ENCODE assay signal across 15 cellular contexts in genomic region chr7:155584763-155585531, GRCh38. TPM values are rescaled to one million over a fixed set of nuclear protein-coding genes. Genes with fewer than 3 reads are reported as not detected.
DNase-seq lines count a peak whose midpoint lies in the region; ATAC-seq and TF ChIP-seq lines count a peak whose summit lies in the region.
"Had no signal": no experiment of that assay in that cellular context is flagged by ENCODE, and none has a peak within 500 bp of the region (broad histone marks: within the 10 kb centered on the region; RNA-seq: fewer than 3 reads in every experiment).

No MANE protein-coding gene starts in this region.

- DNase-seq in EH (ENCODE audit: low read depth) (peak; percentile 59), NCI-H526 (lab: John Stamatoyannopoulos, UW) (peak; percentile 92 to 97), choroid plexus epithelial cell (ENCODE audit: low read depth) (peak; percentile 50), myocyte (ENCODE audit: low read depth) (peak; percentile 36), T-helper 17 cell (no peak)
- DNase-seq in effector CD8-positive, alpha-beta T cell (lab: John Stamatoyannopoulos, UW): no peak
- DNase-seq: activated B cell treated with CpG ODN at 0.5 μM for 24 hours; CD8-positive, alpha-beta T cell; dermis blood vessel endothelial cell; MG63; occipital lobe; stimulated activated CD4-positive, alpha-beta T cell treated with anti-CD3 and anti-CD28 coated beads, Interleukin-4, amount 100 ng/mL, for 4 hours had no signal

- no peak for TF ChIP-seq CTCF in choroid plexus epithelial cell (conservative IDR thresholded peaks at IDR 0.05; ENCODE audit: low read depth, low read length)

- H3K9me3 ChIP-seq in T-helper 17 cell (ENCODE audit: control insufficient read depth, low read length, poor library complexity, severe bottlenecking): no peaks in the 10 kb centered on the region
- H3K9me3 ChIP-seq: MG63 had no signal

- no peak overlapping the region for H3K27ac Mint-ChIP-seq in T-helper 17 cell
- H3K27ac Mint-ChIP-seq: activated B cell treated with CpG ODN at 0.5 μM for 24 hours; CD8-positive, alpha-beta T cell had no signal

- no peak overlapping the region for H3K4me3 ChIP-seq in choroid plexus epithelial cell (ENCODE audit: low read depth, low read length)
- H3K4me3 ChIP-seq: GM12878, MG63 had no signal

- H3K4me3 Mint-ChIP-seq in T-helper 17 cell: no peak overlapping the region
- H3K4me3 Mint-ChIP-seq: activated B cell treated with CpG ODN at 0.5 μM for 24 hours; CD8-positive, alpha-beta T cell had no signal

- peaks cover 8% of the 10 kb centered on the region for H3K36me3 Mint-ChIP-seq in T-helper 17 cell (ENCODE audit: low read depth)
- H3K36me3 Mint-ChIP-seq: CD8-positive, alpha-beta T cell had no signal

- peaks cover 71% of the 10 kb centered on the region for H3K27me3 Mint-ChIP-seq in T-helper 17 cell

- H3K4me1 Mint-ChIP-seq in T-helper 17 cell: peaks cover 8% of the 10 kb centered on the region
- H3K4me1 Mint-ChIP-seq: activated B cell treated with CpG ODN at 0.5 μM for 24 hours had no signal

- no peak for ATAC-seq in GM19023 (IDR thresholded peaks at IDR 0.05; ENCODE audit: unreplicated experiment)
- ATAC-seq in T-helper 17 cell: no peak
- ATAC-seq in GM18502 (IDR thresholded peaks at IDR 0.05; ENCODE audit: poor library complexity, unreplicated experiment): no peak
- ATAC-seq: CD8-positive, alpha-beta T cell; GM12878 had no signal

RNA-seq across cellular contexts. Expression of gene CNPY1, which starts 38.6 kb away (rescaled TPM):
- total RNA-seq in myocyte: 0.68 and 2.2 TPM in 2 replicates
- polyA plus RNA-seq in myocyte (2012): not detected
- not detected for total RNA-seq in T-helper 17 cell
- total RNA-seq: activated B cell treated with CpG ODN at 0.5 μM for 24 hours; CD8-positive, alpha-beta T cell; dermis blood vessel endothelial cell; GM12878 had no signal
- polyA plus RNA-seq: GM12878 had no signal

RNA-seq across cellular contexts. Expression of gene RBM33, which starts 59.5 kb away (rescaled TPM):
- 29.4 and 34.8 TPM in 2 replicates for total RNA-seq in myocyte
- 21.0 TPM for polyA plus RNA-seq in myocyte (2012)
- total RNA-seq in T-helper 17 cell: 100 to 1,000 TPM; 135 to 178 TPM

Comparison
In these comparisons a context has a peak if more than half of its experiments do, and no peak if none do; other contexts are left out.
1. DNase-seq: peak in EH (single experiment), NCI-H526 (2 of 2), choroid plexus epithelial cell (single experiment) and myocyte (single experiment); none in effector CD8-positive, alpha-beta T cell (single experiment) and T-helper 17 cell (0 of 3).